11 cellular contexts compared by ENCODE assay signal in the genomic region with DNA sequence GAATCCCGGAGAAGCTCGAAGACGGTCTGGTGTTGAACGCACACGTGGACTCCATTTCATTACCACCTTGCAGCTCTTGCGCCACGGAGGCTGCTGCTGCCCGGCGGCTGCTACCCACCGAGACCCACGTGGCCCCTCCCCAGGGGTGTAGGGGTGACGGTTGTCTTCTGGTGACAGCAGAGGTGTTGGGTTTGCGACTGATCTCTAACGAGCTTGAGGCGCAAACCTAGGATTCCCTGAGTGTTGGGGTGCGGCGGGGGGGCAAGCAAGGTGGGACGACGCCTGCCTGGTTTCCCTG. TPM values are rescaled to one million over a fixed set of nuclear protein-coding genes. Genes with fewer than 3 reads are reported as not detected.
DNase-seq lines count a peak whose midpoint lies in the region; ATAC-seq and TF ChIP-seq lines count a peak whose summit lies in the region.
"Had no signal": no experiment of that assay in that cellular context is flagged by ENCODE, and none has a peak within 500 bp of the region (broad histone marks: within the 10 kb centered on the region; RNA-seq: fewer than 3 reads in every experiment).

No MANE protein-coding gene starts in this region.

- TF ChIP-seq CTCF in coronary artery (IDR thresholded peaks at IDR 0.05) (no peak), neutrophil (IDR thresholded peaks at IDR 0.05) (no peak), chondrocyte (IDR thresholded peaks at IDR 0.05) (no peak)

- peaks cover 84% of the 10 kb centered on the region for H3K4me1 ChIP-seq in CD4-positive, CD25-positive, alpha-beta regulatory T cell (ENCODE audit: control insufficient read depth, insufficient read depth, low read length, poor library complexity, severe bottlenecking)
- H3K4me1 ChIP-seq in neutrophil (ENCODE audit: control insufficient read depth in 1 of 2, insufficient read depth in 1 of 2, low read depth in 1 of 2, low read length in 1 of 2), result peaks cover 71 to 77% of the 10 kb centered on the region in 2 experiments

- peaks cover 5% of the 10 kb centered on the region for H3K36me3 Mint-ChIP-seq in CD4-positive, CD25-positive, alpha-beta regulatory T cell
- peaks cover 1% of the 10 kb centered on the region for H3K36me3 Mint-ChIP-seq in chondrocyte (ENCODE audit: low read depth)

- H3K27me3 ChIP-seq in CD4-positive, CD25-positive, alpha-beta regulatory T cell (ENCODE audit: control insufficient read depth, insufficient read depth, low read length), result peaks cover 2% of the 10 kb centered on the region
- peaks cover 65% of the 10 kb centered on the region for H3K27me3 ChIP-seq in neutrophil

- H3K4me1 Mint-ChIP-seq in CD4-positive, CD25-positive, alpha-beta regulatory T cell, result peaks cover 5 to 57% (median 19%) of the 10 kb centered on the region in 4 donors
- peaks cover 47% of the 10 kb centered on the region for H3K4me1 Mint-ChIP-seq in chondrocyte (ENCODE audit: low read depth)

- no peaks in the 10 kb centered on the region for H3K9me3 ChIP-seq in CD4-positive, CD25-positive, alpha-beta regulatory T cell (ENCODE audit: control insufficient read depth in 2 of 2, low read length in 2 of 2)
- H3K9me3 ChIP-seq in neutrophil, result no peaks in the 10 kb centered on the region

- peak overlapping the region in 1 of 3 donors; percentile 26 for H3K27ac Mint-ChIP-seq in CD4-positive, CD25-positive, alpha-beta regulatory T cell
- no peak overlapping the region for H3K27ac Mint-ChIP-seq in chondrocyte (ENCODE audit: unreplicated experiment)
- H3K27ac Mint-ChIP-seq: progenitor cell of endocrine pancreas had no signal

- H3K9me3 Mint-ChIP-seq in CD4-positive, CD25-positive, alpha-beta regulatory T cell, result peaks cover 0 to 2% (median 0%) of the 10 kb centered on the region in 7 donors
- no peaks in the 10 kb centered on the region for H3K9me3 Mint-ChIP-seq in chondrocyte (ENCODE audit: low read depth)
- H3K9me3 Mint-ChIP-seq: activated T-cell treated with anti-CD3 and anti-CD28 coated beads, Interleukin-2, amount 50 U/mL, for 4 hours had no signal

- H3K4me3 ChIP-seq in CD4-positive, CD25-positive, alpha-beta regulatory T cell (ENCODE audit: low read depth, low read length), result no peak overlapping the region
- H3K4me3 ChIP-seq in coronary artery, result peak overlapping the region; percentile 96
- H3K4me3 ChIP-seq in neutrophil (ENCODE audit: low read depth in 1 of 2, low read length in 1 of 2), result peak overlapping the region; percentile 75 to 97

- no peak for DNase-seq in CD4-positive, CD25-positive, alpha-beta regulatory T cell
- DNase-seq in coronary artery (ENCODE audit: low spot score) (no peak), DMS79 treated with DMSO at 0.1 percent for 48 hours (lab: John Stamatoyannopoulos, UW) (no peak), chondrocyte (ENCODE audit: low spot score) (no peak), SW 1271 (lab: John Stamatoyannopoulos, UW) (no peak)
- DNase-seq: activated T-cell treated with anti-CD3 and anti-CD28 coated beads, Interleukin-2, amount 50 U/mL, for 4 hours; NCI-H1436 had no signal

- no peak for TF ChIP-seq EP300 in Ishikawa (IDR thresholded peaks at IDR 0.05; ENCODE audit: borderline replicate concordance)

- no peak overlapping the region for H3K27ac ChIP-seq in CD4-positive, CD25-positive, alpha-beta regulatory T cell (ENCODE audit: insufficient read depth, low read length, poor library complexity, severe bottlenecking)
- H3K27ac ChIP-seq in coronary artery, result no peak overlapping the region
- peak overlapping the region; percentile 95 for H3K27ac ChIP-seq in neutrophil

- ATAC-seq in CD4-positive, CD25-positive, alpha-beta regulatory T cell (ENCODE audit: low read depth in 2 of 2), result no peak
- ATAC-seq in HG03354 (IDR thresholded peaks at IDR 0.05; ENCODE audit: poor library complexity, severe bottlenecking, unreplicated experiment), result no peak
- ATAC-seq: activated T-cell treated with anti-CD3 and anti-CD28 coated beads, Interleukin-2, amount 50 U/mL, for 4 hours had no signal

- H3K4me3 Mint-ChIP-seq in CD4-positive, CD25-positive, alpha-beta regulatory T cell, result peak overlapping the region; percentile 67 to 85 (median 78)
- H3K4me3 Mint-ChIP-seq in chondrocyte (ENCODE audit: unreplicated experiment), result no peak overlapping the region

- H3K27me3 Mint-ChIP-seq in CD4-positive, CD25-positive, alpha-beta regulatory T cell, result peaks cover 47% of the 10 kb centered on the region
- H3K27me3 Mint-ChIP-seq in chondrocyte (ENCODE audit: low read depth), result peaks cover 17% of the 10 kb centered on the region

- no peaks in the 10 kb centered on the region for H3K36me3 ChIP-seq in CD4-positive, CD25-positive, alpha-beta regulatory T cell (ENCODE audit: control insufficient read depth, insufficient read depth, low read length)
- H3K36me3 ChIP-seq in neutrophil, result peaks cover 8% of the 10 kb centered on the region

- no peak for TF ChIP-seq RAD21 in Ishikawa (IDR thresholded peaks at IDR 0.05; ENCODE audit: low read depth)

TF ChIP-seq in Ishikawa, 13 proteins besides CTCF, POLR2A, EP300 and RAD21:
- TF ChIP-seq, protein P1, sequence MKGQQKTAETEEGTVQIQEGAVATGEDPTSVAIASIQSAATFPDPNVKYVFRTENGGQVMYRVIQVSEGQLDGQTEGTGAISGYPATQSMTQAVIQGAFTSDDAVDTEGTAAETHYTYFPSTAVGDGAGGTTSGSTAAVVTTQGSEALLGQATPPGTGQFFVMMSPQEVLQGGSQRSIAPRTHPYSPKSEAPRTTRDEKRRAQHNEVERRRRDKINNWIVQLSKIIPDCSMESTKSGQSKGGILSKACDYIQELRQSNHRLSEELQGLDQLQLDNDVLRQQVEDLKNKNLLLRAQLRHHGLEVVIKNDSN (IDR thresholded peaks at IDR 0.05), result no peak
- no peak for TF ChIP-seq CEBPB (IDR thresholded peaks at IDR 0.05)
- TF ChIP-seq, protein P2, sequence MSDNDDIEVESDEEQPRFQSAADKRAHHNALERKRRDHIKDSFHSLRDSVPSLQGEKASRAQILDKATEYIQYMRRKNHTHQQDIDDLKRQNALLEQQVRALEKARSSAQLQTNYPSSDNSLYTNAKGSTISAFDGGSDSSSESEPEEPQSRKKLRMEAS (IDR thresholded peaks at IDR 0.05), result 0 out of 2 replicates have a peak, but pooled peaks have one; percentile 13
- no peak for TF ChIP-seq YY1 (IDR thresholded peaks at IDR 0.05; ENCODE audit: low read depth)

RNA-seq across cellular contexts. Expression of a gene that starts 1.7 kb away (rescaled TPM):
- total RNA-seq in CD4-positive, CD25-positive, alpha-beta regulatory T cell, result 137 TPM
- 10 to 100 TPM in 1 of 4 donors, 1 to 10 TPM in 3; 2.9 to 10.0 (median 4.6) TPM for polyA plus RNA-seq in CD4-positive, CD25-positive, alpha-beta regulatory T cell
- 26.7 to 27.2 TPM (median 26.8 TPM) in 3 replicates for total RNA-seq in chondrocyte

RNA-seq across cellular contexts. Expression of a gene that starts 44.1 kb away (rescaled TPM):
- 3.4 TPM for total RNA-seq in CD4-positive, CD25-positive, alpha-beta regulatory T cell
- polyA plus RNA-seq in CD4-positive, CD25-positive, alpha-beta regulatory T cell, result 1 to 10 TPM in 2 of 4 donors, under 1 TPM in 2; 0.30 to 1.7 (median 0.87) TPM
- 4.6 to 8.3 TPM (median 6.1 TPM) in 3 replicates for total RNA-seq in chondrocyte
